In genomic region chr17:7932949-7933348, GRCh38 we compare ENCODE assay signal across 7 cellular contexts. TPM values are rescaled to one million over a fixed set of nuclear protein-coding genes. Genes with fewer than 3 reads are reported as not detected.
A peak's percentile ranks its signal among the peaks of the same experiment; 100 is the strongest.
DNase-seq lines count a peak whose midpoint lies in the region; ATAC-seq and TF ChIP-seq lines count a peak whose summit lies in the region.

No MANE protein-coding gene starts in this region.

- peak overlapping the region; percentile 96 for H3K4me3 ChIP-seq in GM06990 (replicated peaks; ENCODE audit: low read depth, low read length)
- H3K4me3 ChIP-seq in fibroblast of lung (replicated peaks in 1 of 4; ENCODE audit: control extremely low read depth in 1 of 4, insufficient read depth in 1 of 4, low read depth in 3 of 4, low read length in 4 of 4): peak overlapping the region; percentile 94 to 97 (median 96)
- H3K4me3 ChIP-seq in neural progenitor cell: peak overlapping the region; percentile 73

- H3K27ac Mint-ChIP-seq in WTC11: no peak overlapping the region
- H3K27ac Mint-ChIP-seq in neural progenitor cell: peak overlapping the region; percentile 97

- H4K20me1 ChIP-seq in fibroblast of lung (ENCODE audit: control insufficient read depth, extremely low read depth, insufficient read depth, low read length) (no peaks in the 10 kb centered on the region), neural progenitor cell (ENCODE audit: low read depth) (peaks cover 21% of the 10 kb centered on the region)

- peak overlapping the region; percentile 92 for H3K27ac ChIP-seq in KOPT-K1 (ENCODE audit: low read depth, low read length, poor library complexity, severe bottlenecking)
- H3K27ac ChIP-seq in fibroblast of lung (ENCODE audit: insufficient read depth, low read length): peak overlapping the region; percentile 96
- H3K27ac ChIP-seq in neural progenitor cell: no peak overlapping the region

- H3K9me3 Mint-ChIP-seq in WTC11 (no peaks in the 10 kb centered on the region), neural progenitor cell (no peaks in the 10 kb centered on the region)

- H3K79me2 ChIP-seq in fibroblast of lung (ENCODE audit: control insufficient read depth, insufficient read depth, low read length): peaks cover 36% of the 10 kb centered on the region
- H3K79me2 ChIP-seq in neural progenitor cell (ENCODE audit: low read depth): peaks cover 10% of the 10 kb centered on the region

- peak overlapping the region; percentile 100 for H3K4me3 Mint-ChIP-seq in WTC11
- peak overlapping the region; percentile 99 for H3K4me3 Mint-ChIP-seq in neural progenitor cell

- H3K9ac ChIP-seq in fibroblast of lung (ENCODE audit: insufficient read depth, low read length) (peak overlapping the region; percentile 92), neural progenitor cell (peak overlapping the region; percentile 63)

- TF ChIP-seq CTCF in GM06990 (IDR thresholded peaks at IDR 0.05; ENCODE audit: insufficient read depth, low read length, poor library complexity, severe bottlenecking): peak; percentile 41
- no peak for TF ChIP-seq CTCF in WTC11 (IDR thresholded peaks at IDR 0.05)
- TF ChIP-seq CTCF in fibroblast of lung (conservative IDR thresholded peaks at IDR 0.05 in 1 of 2, IDR thresholded peaks at IDR 0.05 in 1 of 2; ENCODE audit: low read depth in 1 of 2, low read length in 2 of 2): peak; percentile 31 to 40
- TF ChIP-seq CTCF in neural progenitor cell (IDR thresholded peaks at IDR 0.05): no peak

- CTCF ChIA-PET in WTC11 (lab: Charles Lee): interaction anchor here (0.7 to 4.8 kb wide), 22 partner anchors 10 to 177 kb away, joined by 3 to 82 read pairs (median 5); partner anchors contain the start of genes KDM6B and NAA38

- peaks cover 27% of the 10 kb centered on the region for H3K27me3 Mint-ChIP-seq in WTC11 (ENCODE audit: low read depth)
- H3K27me3 Mint-ChIP-seq in neural progenitor cell (ENCODE audit: insufficient read depth, low read depth): peaks cover 7% of the 10 kb centered on the region

- H3K36me3 ChIP-seq in GM06990 (ENCODE audit: control insufficient read depth, insufficient read depth, low read length) (peaks cover 2% of the 10 kb centered on the region), KOPT-K1 (ENCODE audit: insufficient read depth, low read length) (peaks cover 36% of the 10 kb centered on the region), fibroblast of lung (ENCODE audit: control insufficient read depth, insufficient read depth, low read length) (peaks cover 8% of the 10 kb centered on the region), neural progenitor cell (no peaks in the 10 kb centered on the region)

- H2AFZ ChIP-seq in fibroblast of lung (ENCODE audit: low read length) (peak overlapping the region; percentile 94), neural progenitor cell (replicated peaks) (no peak overlapping the region)

- DNase-seq in GM06990 (ENCODE audit: extremely low read depth, insufficient read length): peak; percentile 59
- peak; percentile 26 for DNase-seq in WTC11 (ENCODE audit: low spot score)
- peak; percentile 52 to 53 for DNase-seq in fibroblast of lung (ENCODE audit: low read depth in 2 of 2)
- peak; percentile 67 for DNase-seq in neural progenitor cell (ENCODE audit: low spot score)

- H3K4me1 Mint-ChIP-seq in WTC11: peaks cover 32% of the 10 kb centered on the region
- H3K4me1 Mint-ChIP-seq in neural progenitor cell: peaks cover 49% of the 10 kb centered on the region

- H3K4me2 ChIP-seq in fibroblast of lung (ENCODE audit: extremely low read depth, insufficient read depth, low read length) (peak overlapping the region; percentile 99), neural progenitor cell (peak overlapping the region; percentile 86)

- H3K27me3 ChIP-seq in GM06990 (replicated peaks; ENCODE audit: control insufficient read depth, insufficient read depth, low read length): no peaks in the 10 kb centered on the region
- no peaks in the 10 kb centered on the region for H3K27me3 ChIP-seq in fibroblast of lung (ENCODE audit: control insufficient read depth, insufficient read depth, low read length)
- H3K27me3 ChIP-seq in neural progenitor cell: peaks cover 17% of the 10 kb centered on the region

- no peaks in the 10 kb centered on the region for H3K9me3 ChIP-seq in KOPT-K1 (ENCODE audit: insufficient read depth, low read length, poor library complexity, severe bottlenecking)
- H3K9me3 ChIP-seq in fibroblast of lung (ENCODE audit: control insufficient read depth, insufficient read depth, low read depth, low read length): no peaks in the 10 kb centered on the region
- H3K9me3 ChIP-seq in neural progenitor cell (ENCODE audit: low read depth): no peaks in the 10 kb centered on the region

- peaks cover 19% of the 10 kb centered on the region for H3K36me3 Mint-ChIP-seq in WTC11
- peaks cover 21% of the 10 kb centered on the region for H3K36me3 Mint-ChIP-seq in neural progenitor cell

- H3K4me1 ChIP-seq in fibroblast of lung (ENCODE audit: control insufficient read depth, extremely low read depth, insufficient read depth, low read length) (no peaks in the 10 kb centered on the region), neural progenitor cell (peaks cover 9% of the 10 kb centered on the region)

- POLR2A ChIA-PET in WTC11 (lab: Charles Lee): interaction anchor here (0.9 to 1.6 kb wide), 2 partner anchors 36 to 71 kb away, joined by 3 read pairs; no protein-coding TSS in a partner anchor

- no peaks in the 10 kb centered on the region for H3F3A ChIP-seq in neural progenitor cell (ENCODE audit: low read depth)

- no peak for ATAC-seq in WTC11
- ATAC-seq in GM18502 (IDR thresholded peaks at IDR 0.05; ENCODE audit: poor library complexity, unreplicated experiment): no peak
- no peak for ATAC-seq in HG03175 (IDR thresholded peaks at IDR 0.05; ENCODE audit: unreplicated experiment)

TF ChIP-seq in WTC11, 78 proteins besides CTCF, POLR2A, EP300 and RAD21 (continues in another document):
- no peak for TF ChIP-seq NFE2L1 (CRISPR knock-in tag; IDR thresholded peaks at IDR 0.05)
- no peak for TF ChIP-seq NR2C2 (CRISPR knock-in tag; IDR thresholded peaks at IDR 0.05)
- TF ChIP-seq FOXJ3 (CRISPR knock-in tag; IDR thresholded peaks at IDR 0.05; ENCODE audit: borderline replicate concordance): no peak
- no peak for TF ChIP-seq AFF4 (CRISPR knock-in tag; IDR thresholded peaks at IDR 0.05; ENCODE audit: borderline replicate concordance)
- no peak for TF ChIP-seq TEAD1 (CRISPR knock-in tag; IDR thresholded peaks at IDR 0.05)

RNA-seq across cellular contexts. Expression of gene CNTROB, which starts 0.9 kb away (rescaled TPM):
- 37.0 to 39.7 TPM (median 38.5 TPM) in 3 replicates for total RNA-seq in WTC11 (2021)
- 12.8 and 17.2 TPM in 2 replicates for total RNA-seq in fibroblast of lung
- 12.6 and 20.8 TPM in 2 replicates for polyA plus RNA-seq in fibroblast of lung
- 14.2 and 22.1 TPM in 2 replicates for polyA plus RNA-seq in fibroblast of lung (2012)
- polyA minus RNA-seq in fibroblast of lung (ENCODE audit: low replicate concordance): 47.9 and 51.0 TPM in 2 replicates
- 21.2 and 48.8 TPM in 2 replicates for total RNA-seq in neural progenitor cell (ENCODE audit: low replicate concordance)

RNA-seq across cellular contexts. Expression of gene TRAPPC1, which starts 1.2 kb away (rescaled TPM):
- total RNA-seq in WTC11 (2021) (99.7 to 135 TPM (median 125 TPM) in 3 replicates), fibroblast of lung (38.3 and 61.9 TPM in 2 replicates), neural progenitor cell (ENCODE audit: low replicate concordance) (9.8 and 30.9 TPM in 2 replicates)
- polyA plus RNA-seq in fibroblast of lung: 342 and 409 TPM in 2 replicates
- polyA plus RNA-seq in fibroblast of lung (2012): 331 TPM in 2 replicates
- 331 TPM in 2 replicates for polyA minus RNA-seq in fibroblast of lung (ENCODE audit: low replicate concordance)

RNA-seq across cellular contexts. Expression of gene KCNAB3, which starts 3.3 kb away (rescaled TPM):
- total RNA-seq in WTC11 (2021) (3.2 to 6.7 TPM (median 6.5 TPM) in 3 replicates), fibroblast of lung (0.26 and 0.33 TPM in 2 replicates), neural progenitor cell (ENCODE audit: low replicate concordance) (1.0 and 2.7 TPM in 2 replicates)
- polyA plus RNA-seq in fibroblast of lung: 0.69 and 1.3 TPM in 2 replicates
- polyA plus RNA-seq in fibroblast of lung (2012): 0.56 and 1.4 TPM in 2 replicates
- polyA minus RNA-seq in fibroblast of lung (ENCODE audit: low replicate concordance): 0.71 and 1.1 TPM in 2 replicates

RNA-seq across cellular contexts. Expression of gene RNF227, which starts 16.9 kb away (rescaled TPM):
- total RNA-seq in WTC11 (2021): 0.83 to 1.8 TPM (median 0.94 TPM) in 3 replicates
- total RNA-seq in fibroblast of lung: 1.8 and 3.9 TPM in 2 replicates
- 2.2 and 2.8 TPM in 2 replicates for polyA plus RNA-seq in fibroblast of lung
- polyA plus RNA-seq in fibroblast of lung (2012): 1.3 and 1.4 TPM in 2 replicates
- polyA minus RNA-seq in fibroblast of lung (ENCODE audit: low replicate concordance): 0.16 and 0.22 TPM in 2 replicates
- 4.0 and 4.8 TPM in 2 replicates for total RNA-seq in neural progenitor cell (ENCODE audit: low replicate concordance)

RNA-seq across cellular contexts. Expression of gene CHD3, which starts 44.4 kb away (rescaled TPM):
- total RNA-seq in WTC11 (2021) (38.9 to 42.0 TPM (median 39.5 TPM) in 3 replicates), fibroblast of lung (144 and 165 TPM in 2 replicates), neural progenitor cell (ENCODE audit: low replicate concordance) (12.8 and 28.0 TPM in 2 replicates)
- polyA plus RNA-seq in fibroblast of lung: 23.6 and 23.8 TPM in 2 replicates
- polyA plus RNA-seq in fibroblast of lung (2012): 59.8 and 78.0 TPM in 2 replicates
- 96.6 and 206 TPM in 2 replicates for polyA minus RNA-seq in fibroblast of lung (ENCODE audit: low replicate concordance)

Comparison
In these comparisons a context has a peak if more than half of its experiments do, and no peak if none do; other contexts are left out.
1. CTCF ChIP-seq: peak in GM06990 (single experiment) and fibroblast of lung (2 of 2); none in WTC11 (single experiment) and neural progenitor cell (single experiment).
2. Peak in every context shown above with its lines, with median percentiles within 50 percentile points of each other: DNase-seq and H3K4me3 ChIP-seq.